In the genomic region with DNA sequence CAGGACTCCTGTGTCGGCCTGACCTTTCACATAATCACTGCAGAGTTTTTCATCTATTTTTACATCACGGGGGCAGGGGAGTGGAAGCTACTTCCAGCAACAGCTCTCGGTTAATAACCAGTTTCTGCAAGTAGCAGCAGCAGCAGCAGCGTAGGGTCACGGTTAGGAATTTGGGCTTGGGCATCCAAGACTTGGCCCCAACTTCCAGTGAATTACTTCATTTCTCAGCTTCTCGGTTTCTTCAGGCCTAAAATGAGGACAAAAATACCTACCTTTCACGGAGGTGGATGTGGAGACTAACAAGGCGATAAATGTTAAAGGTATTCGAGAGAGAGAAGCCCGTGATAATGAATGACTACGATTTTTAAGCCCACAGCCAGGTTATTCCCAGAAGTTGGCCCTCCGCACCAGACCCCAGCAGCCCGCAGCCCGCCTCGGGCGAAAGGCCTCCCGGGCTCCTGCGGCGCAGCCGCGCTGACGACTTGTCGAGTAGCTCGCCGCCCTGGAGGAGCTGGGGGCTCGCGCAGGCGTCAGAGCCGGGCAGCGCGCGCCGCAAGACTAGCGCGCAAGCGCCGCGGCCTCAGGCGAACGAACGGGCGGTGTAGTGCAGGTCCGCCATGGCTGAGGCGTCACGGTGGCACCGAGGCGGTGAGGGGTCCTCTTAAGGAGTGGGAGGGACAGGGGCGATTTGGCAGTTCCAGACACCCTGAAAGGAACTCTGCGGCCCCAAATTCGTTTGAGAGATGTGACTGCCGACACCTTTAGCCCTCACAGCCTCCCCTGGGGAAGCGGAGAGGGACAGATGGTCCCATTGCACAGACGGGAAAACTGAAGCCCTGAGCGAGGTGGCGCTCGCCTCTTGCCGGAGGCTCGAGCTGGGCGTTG, we compare ENCODE assay signal across 8 cellular contexts. TPM values are rescaled to one million over a fixed set of nuclear protein-coding genes. Genes with fewer than 3 reads are reported as not detected.
DNase-seq lines count a peak whose midpoint lies in the region; ATAC-seq and TF ChIP-seq lines count a peak whose summit lies in the region.

Gene PKD2L2, plus strand, starts transcription at position 583 of the 885 bp plus-strand sequence. Its CDS starts 35 bp downstream, at position 618.

- H2AFZ ChIP-seq in fibroblast of lung (ENCODE audit: low read length), result peak within 1 kb of the TSS; percentile 90

- H4K20me1 ChIP-seq in fibroblast of lung (ENCODE audit: control insufficient read depth, extremely low read depth, insufficient read depth, low read length), result no peaks in the 10 kb centered on the region

- peaks cover 3% of the 10 kb centered on the region for H3K9me3 Mint-ChIP-seq in activated T-cell treated with anti-CD3 and anti-CD28 coated beads, Interleukin-2, amount 50 U/mL, for 4 hours
- H3K9me3 Mint-ChIP-seq in naive thymus-derived CD8-positive, alpha-beta T cell, result no peaks in the 10 kb centered on the region
- H3K9me3 Mint-ChIP-seq in stimulated activated naive B cell treated with anti-CD40 and anti-IgM and Interleukin-4, amounts not matched to agents 10 μg/mL and 1 μg/mL and 100 μg/mL, for 72 hours, result no peaks in the 10 kb centered on the region

- peak; percentile 87 for DNase-seq in GM13976 (ENCODE audit: low spot score)
- DNase-seq in NOMO-1 treated with DMSO at 0.1 percent for 48 hours (lab: John Stamatoyannopoulos, UW; ENCODE audit: unreplicated experiment), result peak; percentile 78
- peak; percentile 70 for DNase-seq in activated T-cell treated with anti-CD3 and anti-CD28 coated beads, Interleukin-2, amount 50 U/mL, for 4 hours
- peak; percentile 88 to 90 for DNase-seq in fibroblast of lung (ENCODE audit: low read depth in 2 of 2)
- peak; percentile 70 to 86 (median 76) for DNase-seq in naive thymus-derived CD8-positive, alpha-beta T cell
- peak; percentile 90 for DNase-seq in stimulated activated naive B cell treated with anti-CD40 and anti-IgM and Interleukin-4, amounts not matched to agents 10 μg/mL and 1 μg/mL and 100 μg/mL, for 72 hours
- no peak for DNase-seq in NCI-H748 treated with DMSO at 0.1 percent for 48 hours (lab: John Stamatoyannopoulos, UW)

- TF ChIP-seq CTCF in GM13976 (IDR thresholded peaks at IDR 0.05; ENCODE audit: borderline replicate concordance, control extremely low read depth, extremely low read depth, insufficient read depth, missing control alignments), result no peak
- peak in 1 of 2 donors; percentile 7 for TF ChIP-seq CTCF in fibroblast of lung (conservative IDR thresholded peaks at IDR 0.05 in 1 of 2, IDR thresholded peaks at IDR 0.05 in 1 of 2; ENCODE audit: low read depth in 1 of 2, low read length in 2 of 2)

- no peaks in the 10 kb centered on the region for H3K27me3 Mint-ChIP-seq in activated T-cell treated with anti-CD3 and anti-CD28 coated beads, Interleukin-2, amount 50 U/mL, for 4 hours (ENCODE audit: low read depth)
- H3K27me3 Mint-ChIP-seq in naive thymus-derived CD8-positive, alpha-beta T cell, result peaks cover 0 to 3% (median 0%) of the 10 kb centered on the region in 5 donors
- no peaks in the 10 kb centered on the region for H3K27me3 Mint-ChIP-seq in stimulated activated naive B cell treated with anti-CD40 and anti-IgM and Interleukin-4, amounts not matched to agents 10 μg/mL and 1 μg/mL and 100 μg/mL, for 72 hours

- peak within 1 kb of the TSS; percentile 65 for H3K27ac ChIP-seq in fibroblast of lung (ENCODE audit: insufficient read depth, low read length)

- H3K4me1 Mint-ChIP-seq in activated T-cell treated with anti-CD3 and anti-CD28 coated beads, Interleukin-2, amount 50 U/mL, for 4 hours (ENCODE audit: low read depth), result peaks cover 17% of the 10 kb centered on the region
- peaks cover 5 to 34% (median 28%) of the 10 kb centered on the region in 4 donors for H3K4me1 Mint-ChIP-seq in naive thymus-derived CD8-positive, alpha-beta T cell
- peaks cover 12 to 25% of the 10 kb centered on the region in 2 donors for H3K4me1 Mint-ChIP-seq in stimulated activated naive B cell treated with anti-CD40 and anti-IgM and Interleukin-4, amounts not matched to agents 10 μg/mL and 1 μg/mL and 100 μg/mL, for 72 hours

- in situ Hi-C loops in GM13976 (cut with MboI; ENCODE audit: low sequenced_read_pairs, unreplicated experiment), result no loop called here

- no peaks in the 10 kb centered on the region for H3K36me3 Mint-ChIP-seq in activated T-cell treated with anti-CD3 and anti-CD28 coated beads, Interleukin-2, amount 50 U/mL, for 4 hours (ENCODE audit: insufficient read depth)
- no peaks in the 10 kb centered on the region for H3K36me3 Mint-ChIP-seq in naive thymus-derived CD8-positive, alpha-beta T cell
- H3K36me3 Mint-ChIP-seq in stimulated activated naive B cell treated with anti-CD40 and anti-IgM and Interleukin-4, amounts not matched to agents 10 μg/mL and 1 μg/mL and 100 μg/mL, for 72 hours, result peaks cover 0 to 3% of the 10 kb centered on the region in 2 donors

- no peaks in the 10 kb centered on the region for H3K36me3 ChIP-seq in fibroblast of lung (ENCODE audit: control insufficient read depth, insufficient read depth, low read length)

- POLR2A ChIA-PET in naive thymus-derived CD8-positive, alpha-beta T cell (lab: Charles Lee), result interaction anchor here (0.6 to 1.4 kb wide), 10 partner anchors 9 to 465 kb away, joined by 3 to 6 read pairs (median 3); partner anchors contain the start of gene MYOT

- peak within 1 kb of the TSS; percentile 41 for H3K9ac ChIP-seq in fibroblast of lung (ENCODE audit: insufficient read depth, low read length)

- peak within 1 kb of the TSS; percentile 87 for H3K4me3 Mint-ChIP-seq in activated T-cell treated with anti-CD3 and anti-CD28 coated beads, Interleukin-2, amount 50 U/mL, for 4 hours
- H3K4me3 Mint-ChIP-seq in naive thymus-derived CD8-positive, alpha-beta T cell, result peak within 1 kb of the TSS; percentile 81 to 95 (median 89)
- H3K4me3 Mint-ChIP-seq in stimulated activated naive B cell treated with anti-CD40 and anti-IgM and Interleukin-4, amounts not matched to agents 10 μg/mL and 1 μg/mL and 100 μg/mL, for 72 hours, result peak within 1 kb of the TSS; percentile 82 to 89

- peak within 1 kb of the TSS; percentile 87 for H3K4me2 ChIP-seq in fibroblast of lung (ENCODE audit: extremely low read depth, insufficient read depth, low read length)

- no peaks in the 10 kb centered on the region for H3K9me3 ChIP-seq in fibroblast of lung (ENCODE audit: control insufficient read depth, insufficient read depth, low read depth, low read length)

- H3K4me1 ChIP-seq in fibroblast of lung (ENCODE audit: control insufficient read depth, extremely low read depth, insufficient read depth, low read length), result no peaks in the 10 kb centered on the region

- peak within 1 kb of the TSS; percentile 40 to 59 (median 54) for H3K4me3 ChIP-seq in fibroblast of lung (replicated peaks in 1 of 4; ENCODE audit: control extremely low read depth in 1 of 4, insufficient read depth in 1 of 4, low read depth in 3 of 4, low read length in 4 of 4)

- H3K79me2 ChIP-seq in fibroblast of lung (ENCODE audit: control insufficient read depth, insufficient read depth, low read length), result no peaks in the 10 kb centered on the region

- H3K27me3 ChIP-seq in fibroblast of lung (ENCODE audit: control insufficient read depth, insufficient read depth, low read length), result no peaks in the 10 kb centered on the region

- peak within 1 kb of the TSS; percentile 89 to 98 (median 94) for H3K27ac Mint-ChIP-seq in naive thymus-derived CD8-positive, alpha-beta T cell
- peak within 1 kb of the TSS; percentile 98 for H3K27ac Mint-ChIP-seq in stimulated activated naive B cell treated with anti-CD40 and anti-IgM and Interleukin-4, amounts not matched to agents 10 μg/mL and 1 μg/mL and 100 μg/mL, for 72 hours

- peak; percentile 92 for ATAC-seq in HG02763 (IDR thresholded peaks at IDR 0.05; ENCODE audit: unreplicated experiment)
- ATAC-seq in activated T-cell treated with anti-CD3 and anti-CD28 coated beads, Interleukin-2, amount 50 U/mL, for 4 hours, result peak; percentile 99 to 100
- peak; percentile 98 to 99 for ATAC-seq in naive thymus-derived CD8-positive, alpha-beta T cell
- ATAC-seq in stimulated activated naive B cell treated with anti-CD40 and anti-IgM and Interleukin-4, amounts not matched to agents 10 μg/mL and 1 μg/mL and 100 μg/mL, for 72 hours (replicated peaks), result peak; percentile 98 to 99

RNA-seq across cellular contexts. Expression of gene PKD2L2, which starts in this region (rescaled TPM):
- total RNA-seq in activated T-cell treated with anti-CD3 and anti-CD28 coated beads, Interleukin-2, amount 50 U/mL, for 4 hours, result not detected
- 0.26 TPM in 1 of 2 replicates, not detected in the other for total RNA-seq in fibroblast of lung
- polyA plus RNA-seq in fibroblast of lung, result not detected in 2 replicates
- polyA plus RNA-seq in fibroblast of lung (2012), result not detected in 2 replicates
- not detected in 2 replicates for polyA minus RNA-seq in fibroblast of lung (ENCODE audit: low replicate concordance)
- total RNA-seq in naive thymus-derived CD8-positive, alpha-beta T cell, result not detected
- polyA plus RNA-seq in naive thymus-derived CD8-positive, alpha-beta T cell, result under 1 TPM; 0.32 to 0.34 (median 0.34) TPM

Comparison
In these comparisons a context has a peak if more than half of its experiments do, and no peak if none do; other contexts are left out.
1. Peak in DNase-seq and ATAC-seq in activated T-cell treated with anti-CD3 and anti-CD28 coated beads, Interleukin-2, amount 50 U/mL, for 4 hours; RNA of the gene not detected or under 1 TPM.
2. Peak in DNase-seq, H3K4me3 ChIP-seq, H3K27ac ChIP-seq, H3K9ac ChIP-seq and H3K4me2 ChIP-seq in fibroblast of lung; RNA of the gene not detected or under 1 TPM.
3. Peak in DNase-seq and ATAC-seq in naive thymus-derived CD8-positive, alpha-beta T cell; RNA of the gene not detected or under 1 TPM.